ENCODE assay signal across 1 cellular context in genomic region chr3:14272041-14272958, GRCh38.
TF ChIP-seq lines count a peak whose summit lies in the region.
"Not testable (repeated sequence)": the region's sequence is repeated elsewhere in the genome, so short reads cannot be mapped to it uniquely, and the experiment has no call there.

No MANE protein-coding gene starts in this region.

TF ChIP-seq in K562, 482 proteins besides CTCF, POLR2A, EP300 and RAD21 (continued from another document and continues in another):
- TF ChIP-seq CUX1 (CRISPR knock-in tag; IDR thresholded peaks at IDR 0.05) = 0 out of 2 replicates have a peak, but pooled peaks have one; percentile 39
- TF ChIP-seq MEF2D (tag; conservative IDR thresholded peaks at IDR 0.05; ENCODE audit: low read depth) = peak; percentile 95
- peak; percentile 84 for TF ChIP-seq TEAD2 (tag; IDR thresholded peaks at IDR 0.05)
- TF ChIP-seq PYGO2 (tag; IDR thresholded peaks at IDR 0.05) = peak; percentile 81
- TF ChIP-seq ZBTB26 (CRISPR knock-in tag; IDR thresholded peaks at IDR 0.05) = 0 out of 2 replicates have a peak, but pooled peaks have one; percentile 31
- 0 out of 4 replicates have a peak, but pooled peaks of 1 of the 2 experiments have one; percentile 67 for TF ChIP-seq SRF (CRISPR knock-in tag; IDR thresholded peaks at IDR 0.05)
- TF ChIP-seq HSF4 (CRISPR knock-in tag; IDR thresholded peaks at IDR 0.05; ENCODE audit: borderline replicate concordance) = peak; percentile 82; the same call in 1 of the 2 replicates
- TF ChIP-seq ZNF583 (CRISPR knock-in tag; IDR thresholded peaks at IDR 0.05) = peak; percentile 96
- 0 out of 2 replicates have a peak, but pooled peaks have one; percentile 26 for TF ChIP-seq REST (CRISPR knock-in tag; IDR thresholded peaks at IDR 0.05; ENCODE audit: low read depth)
- TF ChIP-seq TSHZ1 (CRISPR knock-in tag; IDR thresholded peaks at IDR 0.05) = peak; percentile 91
- 0 out of 2 replicates have a peak, but pooled peaks have one; percentile 43 for TF ChIP-seq ZNF41 (CRISPR knock-in tag; conservative IDR thresholded peaks at IDR 0.05)
- TF ChIP-seq NFXL1 (CRISPR knock-in tag; IDR thresholded peaks at IDR 0.05) = 0 out of 2 replicates have a peak, but pooled peaks have one; percentile 23
- TF ChIP-seq ZNF695 (CRISPR knock-in tag; IDR thresholded peaks at IDR 0.05) = peak; percentile 86
- 0 out of 2 replicates have a peak, but pooled peaks have one; percentile 34 for TF ChIP-seq ZNF584 (CRISPR knock-in tag; IDR thresholded peaks at IDR 0.05; ENCODE audit: low read depth)
- TF ChIP-seq ZBTB12 (CRISPR knock-in tag; IDR thresholded peaks at IDR 0.05) = peak; percentile 72
- TF ChIP-seq ZNF212 (CRISPR knock-in tag; IDR thresholded peaks at IDR 0.05) = 0 out of 2 replicates have a peak, but pooled peaks have one; percentile 41
- peak; percentile 75 for TF ChIP-seq ZNF239 (CRISPR knock-in tag; IDR thresholded peaks at IDR 0.05)
- peak; percentile 77; the same call in 1 of the 2 replicates for TF ChIP-seq TCF15 (CRISPR knock-in tag; IDR thresholded peaks at IDR 0.05)
- TF ChIP-seq MYC (IDR thresholded peaks at IDR 0.05; ENCODE audit: low read depth, low read length); NR4A1 (CRISPR knock-in tag; IDR thresholded peaks at IDR 0.05); ID3 (CRISPR knock-in tag; IDR thresholded peaks at IDR 0.05): not testable (repeated sequence)
- TF ChIP-seq MYC (CRISPR knock-in tag; IDR thresholded peaks at IDR 0.05; ENCODE audit: borderline replicate concordance, low read depth) = peak; percentile 72; the same call in 1 of the 2 replicates
- TF ChIP-seq PURB (CRISPR knock-in tag; IDR thresholded peaks at IDR 0.05; ENCODE audit: low read depth) = 0 out of 2 replicates have a peak, but pooled peaks have one; percentile 48
- TF ChIP-seq DDX20 (tag; IDR thresholded peaks at IDR 0.05; ENCODE audit: low read depth) = peak; percentile 88
- peak; percentile 65; the same call in 1 of the 2 replicates for TF ChIP-seq ZNF395 (CRISPR knock-in tag; IDR thresholded peaks at IDR 0.05)
- TF ChIP-seq ZNF707 (CRISPR knock-in tag; conservative IDR thresholded peaks at IDR 0.05) = peak; percentile 55; the same call in 1 of the 2 replicates
- peak; percentile 99 for TF ChIP-seq NR4A1 (tag; IDR thresholded peaks at IDR 0.05)
- peak; percentile 95 for TF ChIP-seq PTTG1 (tag; IDR thresholded peaks at IDR 0.05; ENCODE audit: low read depth)
- peak; percentile 96 for TF ChIP-seq CREB3 (tag; conservative IDR thresholded peaks at IDR 0.05; ENCODE audit: low read depth)
- peak; percentile 27; the same call in 1 of the 2 replicates for TF ChIP-seq BACH1 (tag; IDR thresholded peaks at IDR 0.05)
- peak; percentile 99 for TF ChIP-seq ID3 (tag; IDR thresholded peaks at IDR 0.05)
- TF ChIP-seq HDAC8 (tag; IDR thresholded peaks at IDR 0.05) = peak; percentile 96
- TF ChIP-seq ZNF449 (CRISPR knock-in tag; IDR thresholded peaks at IDR 0.05) = peak; percentile 64; the same call in 1 of the 2 replicates
- TF ChIP-seq ZNF311 (CRISPR knock-in tag; IDR thresholded peaks at IDR 0.05) = peak; percentile 97
- 0 out of 2 replicates have a peak, but pooled peaks have one; percentile 60 for TF ChIP-seq ZNF121 (CRISPR knock-in tag; conservative IDR thresholded peaks at IDR 0.05)
- peak; percentile 47; the same call in 1 of the 2 replicates for TF ChIP-seq BCOR (IDR thresholded peaks at IDR 0.05)
- TF ChIP-seq MTF1 (CRISPR knock-in tag; IDR thresholded peaks at IDR 0.05; ENCODE audit: borderline replicate concordance) = peak; percentile 67; the same call in 1 of the 2 replicates
- peak; percentile 98 for TF ChIP-seq SMAD4 (CRISPR knock-in tag; conservative IDR thresholded peaks at IDR 0.05)
- 0 out of 2 replicates have a peak, but pooled peaks have one; percentile 57 for TF ChIP-seq E2F3 (CRISPR knock-in tag; IDR thresholded peaks at IDR 0.05)
- peak; percentile 91 for TF ChIP-seq ZNF76 (CRISPR knock-in tag; IDR thresholded peaks at IDR 0.05; ENCODE audit: borderline replicate concordance)
